Comparison of ENCODE assay signal across 7 cellular contexts in genomic region chr6:28839443-28840120, GRCh38.
DNase-seq lines count a peak whose midpoint lies in the region; ATAC-seq and TF ChIP-seq lines count a peak whose summit lies in the region.

No MANE protein-coding gene starts in this region.

- intact Hi-C loops in activated CD4-positive, alpha-beta memory T cell treated with anti-CD3 and anti-CD28 coated beads for 36 hours (cut with micrococcal nuclease) = loop anchor here (1.0 to 5.0 kb wide), 2 partner anchors 24 to 83 kb away; partner anchors contain the start of gene TRIM27

- H3K27ac Mint-ChIP-seq in HFFc6 = no peak overlapping the region
- H3K27ac Mint-ChIP-seq in activated CD4-positive, alpha-beta memory T cell treated with anti-CD3 and anti-CD28 coated beads for 36 hours = no peak overlapping the region
- H3K27ac Mint-ChIP-seq in stimulated activated effector memory CD8-positive, alpha-beta T cell treated with anti-CD3 and anti-CD28 coated beads, Interleukin-12 subunit alpha, Interleukin-12 subunit beta, amount 100 ng/mL, for 72 hours = peak overlapping the region; percentile 99

- no peaks in the 10 kb centered on the region for H3K9me3 Mint-ChIP-seq in HFFc6
- no peaks in the 10 kb centered on the region for H3K9me3 Mint-ChIP-seq in activated CD4-positive, alpha-beta memory T cell treated with anti-CD3 and anti-CD28 coated beads for 36 hours
- H3K9me3 Mint-ChIP-seq in stimulated activated effector memory CD8-positive, alpha-beta T cell treated with anti-CD3 and anti-CD28 coated beads, Interleukin-12 subunit alpha, Interleukin-12 subunit beta, amount 100 ng/mL, for 72 hours = no peaks in the 10 kb centered on the region

- H3K4me3 ChIP-seq in iPS-11a (ENCODE audit: low read depth, low read length) = peak overlapping the region; percentile 91

- TF ChIP-seq CTCF in HFFc6 (IDR thresholded peaks at IDR 0.05) (no peak), GM20000 (IDR thresholded peaks at IDR 0.05; ENCODE audit: extremely low read depth, missing control alignments) (no peak)

- H3K27me3 Mint-ChIP-seq in HFFc6 (ENCODE audit: insufficient read depth) = peaks cover 15% of the 10 kb centered on the region
- H3K27me3 Mint-ChIP-seq in activated CD4-positive, alpha-beta memory T cell treated with anti-CD3 and anti-CD28 coated beads for 36 hours = peaks cover 15% of the 10 kb centered on the region

- POLR2A ChIA-PET in activated CD4-positive, alpha-beta memory T cell treated with anti-CD3 and anti-CD28 coated beads for 36 hours (lab: Charles Lee) = interaction anchor here (0.8 to 1.0 kb wide), 2 partner anchors 27 to 56 kb away, joined by 3 to 4 read pairs; no protein-coding TSS in a partner anchor

- no peak for DNase-seq in HFFc6
- no peak for DNase-seq in activated CD4-positive, alpha-beta memory T cell treated with anti-CD3 and anti-CD28 coated beads for 36 hours
- no peak for DNase-seq in stimulated activated effector memory CD8-positive, alpha-beta T cell treated with anti-CD3 and anti-CD28 coated beads, Interleukin-12 subunit alpha, Interleukin-12 subunit beta, amount 100 ng/mL, for 72 hours (ENCODE audit: low spot score in 2 of 2)
- no peak for DNase-seq in DMS153 (lab: John Stamatoyannopoulos, UW)
- no peak for DNase-seq in NCI-H2081 (lab: John Stamatoyannopoulos, UW)
- DNase-seq in GM20000 (ENCODE audit: low spot score) = no peak

- no peak for ATAC-seq in stimulated activated effector memory CD8-positive, alpha-beta T cell treated with anti-CD3 and anti-CD28 coated beads, Interleukin-12 subunit alpha, Interleukin-12 subunit beta, amount 100 ng/mL, for 72 hours

- H3K4me3 Mint-ChIP-seq in HFFc6 = peak overlapping the region; percentile 99
- H3K4me3 Mint-ChIP-seq in activated CD4-positive, alpha-beta memory T cell treated with anti-CD3 and anti-CD28 coated beads for 36 hours = peak overlapping the region; percentile 86
- H3K4me3 Mint-ChIP-seq in stimulated activated effector memory CD8-positive, alpha-beta T cell treated with anti-CD3 and anti-CD28 coated beads, Interleukin-12 subunit alpha, Interleukin-12 subunit beta, amount 100 ng/mL, for 72 hours = peak overlapping the region; percentile 90

- CTCF ChIA-PET in activated CD4-positive, alpha-beta memory T cell treated with anti-CD3 and anti-CD28 coated beads for 36 hours (lab: Charles Lee) = interaction anchor here (0.5 to 4.8 kb wide), 14 partner anchors 8 to 1150 kb away, joined by 3 to 106 read pairs (median 4); partner anchors contain the start of gene TRIM27

- no peaks in the 10 kb centered on the region for H3K36me3 Mint-ChIP-seq in HFFc6 (ENCODE audit: low read depth)
- peaks cover 2% of the 10 kb centered on the region for H3K36me3 Mint-ChIP-seq in activated CD4-positive, alpha-beta memory T cell treated with anti-CD3 and anti-CD28 coated beads for 36 hours
- peaks cover 22% of the 10 kb centered on the region for H3K36me3 Mint-ChIP-seq in stimulated activated effector memory CD8-positive, alpha-beta T cell treated with anti-CD3 and anti-CD28 coated beads, Interleukin-12 subunit alpha, Interleukin-12 subunit beta, amount 100 ng/mL, for 72 hours

- peaks cover 20% of the 10 kb centered on the region for H3K4me1 Mint-ChIP-seq in HFFc6 (ENCODE audit: low read depth)
- H3K4me1 Mint-ChIP-seq in activated CD4-positive, alpha-beta memory T cell treated with anti-CD3 and anti-CD28 coated beads for 36 hours (ENCODE audit: low read depth) = peaks cover 12% of the 10 kb centered on the region
- peaks cover 25% of the 10 kb centered on the region for H3K4me1 Mint-ChIP-seq in stimulated activated effector memory CD8-positive, alpha-beta T cell treated with anti-CD3 and anti-CD28 coated beads, Interleukin-12 subunit alpha, Interleukin-12 subunit beta, amount 100 ng/mL, for 72 hours
